In the genomic region with DNA sequence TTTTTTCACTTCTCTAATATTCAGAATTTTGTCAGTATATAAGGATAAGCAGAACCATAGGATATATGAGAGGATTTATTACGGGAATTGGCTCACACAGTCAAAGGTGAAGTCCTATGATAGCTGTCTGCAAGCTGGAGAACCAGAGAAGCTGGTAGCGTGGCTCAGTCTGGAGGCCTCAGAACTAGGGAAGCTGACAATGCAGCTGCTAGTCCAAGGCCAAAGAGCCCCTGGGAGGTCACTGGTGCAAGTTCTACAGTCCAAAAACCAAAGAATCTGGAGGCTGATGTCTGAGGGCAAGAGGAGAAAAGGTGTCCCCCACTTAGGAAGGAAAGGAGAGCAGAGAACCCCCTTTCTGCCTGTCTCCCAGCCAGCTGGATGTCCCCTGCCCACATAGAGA, we compare ENCODE assay signal across 1 cellular context.
TF ChIP-seq lines count a peak whose summit lies in the region.

No MANE protein-coding gene starts in this region.

TF ChIP-seq in HepG2, 621 proteins besides CTCF, POLR2A, EP300 and RAD21 (continued from another document):
- no peak for TF ChIP-seq ZSCAN29 (CRISPR knock-in tag; conservative IDR thresholded peaks at IDR 0.05)
- TF ChIP-seq SP140L (CRISPR knock-in tag; IDR thresholded peaks at IDR 0.05; ENCODE audit: borderline replicate concordance): no peak
- TF ChIP-seq ZNF510 (CRISPR knock-in tag; IDR thresholded peaks at IDR 0.05; ENCODE audit: low read depth): no peak
- no peak for TF ChIP-seq ZNF20 (CRISPR knock-in tag; IDR thresholded peaks at IDR 0.05)
- TF ChIP-seq, protein P1, sequence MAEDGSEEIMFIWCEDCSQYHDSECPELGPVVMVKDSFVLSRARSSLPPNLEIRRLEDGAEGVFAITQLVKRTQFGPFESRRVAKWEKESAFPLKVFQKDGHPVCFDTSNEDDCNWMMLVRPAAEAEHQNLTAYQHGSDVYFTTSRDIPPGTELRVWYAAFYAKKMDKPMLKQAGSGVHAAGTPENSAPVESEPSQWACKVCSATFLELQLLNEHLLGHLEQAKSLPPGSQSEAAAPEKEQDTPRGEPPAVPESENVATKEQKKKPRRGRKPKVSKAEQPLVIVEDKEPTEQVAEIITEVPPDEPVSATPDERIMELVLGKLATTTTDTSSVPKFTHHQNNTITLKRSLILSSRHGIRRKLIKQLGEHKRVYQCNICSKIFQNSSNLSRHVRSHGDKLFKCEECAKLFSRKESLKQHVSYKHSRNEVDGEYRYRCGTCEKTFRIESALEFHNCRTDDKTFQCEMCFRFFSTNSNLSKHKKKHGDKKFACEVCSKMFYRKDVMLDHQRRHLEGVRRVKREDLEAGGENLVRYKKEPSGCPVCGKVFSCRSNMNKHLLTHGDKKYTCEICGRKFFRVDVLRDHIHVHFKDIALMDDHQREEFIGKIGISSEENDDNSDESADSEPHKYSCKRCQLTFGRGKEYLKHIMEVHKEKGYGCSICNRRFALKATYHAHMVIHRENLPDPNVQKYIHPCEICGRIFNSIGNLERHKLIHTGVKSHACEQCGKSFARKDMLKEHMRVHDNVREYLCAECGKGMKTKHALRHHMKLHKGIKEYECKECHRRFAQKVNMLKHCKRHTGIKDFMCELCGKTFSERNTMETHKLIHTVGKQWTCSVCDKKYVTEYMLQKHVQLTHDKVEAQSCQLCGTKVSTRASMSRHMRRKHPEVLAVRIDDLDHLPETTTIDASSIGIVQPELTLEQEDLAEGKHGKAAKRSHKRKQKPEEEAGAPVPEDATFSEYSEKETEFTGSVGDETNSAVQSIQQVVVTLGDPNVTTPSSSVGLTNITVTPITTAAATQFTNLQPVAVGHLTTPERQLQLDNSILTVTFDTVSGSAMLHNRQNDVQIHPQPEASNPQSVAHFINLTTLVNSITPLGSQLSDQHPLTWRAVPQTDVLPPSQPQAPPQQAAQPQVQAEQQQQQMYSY (CRISPR knock-in tag; IDR thresholded peaks at IDR 0.05): no peak
